ENCODE assay signal across 1 cellular context in genomic region chr19:1859319-1859718, GRCh38.
TF ChIP-seq lines count a peak whose summit lies in the region.

No MANE protein-coding gene starts in this region.

TF ChIP-seq in HEK293, 187 proteins besides CTCF, POLR2A, EP300 and RAD21 (continued from another document):
- TF ChIP-seq ZNF280C (tag by site-specific recombination; IDR thresholded peaks at IDR 0.05) = no peak
- TF ChIP-seq ZNF274 (IDR thresholded peaks at IDR 0.05; ENCODE audit: low read length) = no peak
- no peak for TF ChIP-seq ZNF274 (tag by site-specific recombination; IDR thresholded peaks at IDR 0.05; ENCODE audit: borderline replicate concordance)
- TF ChIP-seq ZFHX2 (tag by site-specific recombination; conservative IDR thresholded peaks at IDR 0.05) = peak; percentile 92
- TF ChIP-seq ZNF600 (tag by site-specific recombination; IDR thresholded peaks at IDR 0.05) = peak; percentile 99
- no peak for TF ChIP-seq OVOL3 (tag by site-specific recombination; IDR thresholded peaks at IDR 0.05)
- TF ChIP-seq ZNF157 (tag by site-specific recombination; IDR thresholded peaks at IDR 0.05) = no peak
- TF ChIP-seq GLI4 (tag by site-specific recombination; IDR thresholded peaks at IDR 0.05) = no peak
- no peak for TF ChIP-seq PRDM1 (tag by site-specific recombination; IDR thresholded peaks at IDR 0.05)
- TF ChIP-seq ATF2 (tag by site-specific recombination; IDR thresholded peaks at IDR 0.05; ENCODE audit: low read depth) = no peak
- TF ChIP-seq ZNF707 (tag by site-specific recombination; IDR thresholded peaks at IDR 0.05) = no peak
- TF ChIP-seq ZNF76 (tag by site-specific recombination; IDR thresholded peaks at IDR 0.05; ENCODE audit: borderline replicate concordance, low read depth) = peak; percentile 14; the same call in 1 of the 2 replicates
- TF ChIP-seq, protein P1, sequence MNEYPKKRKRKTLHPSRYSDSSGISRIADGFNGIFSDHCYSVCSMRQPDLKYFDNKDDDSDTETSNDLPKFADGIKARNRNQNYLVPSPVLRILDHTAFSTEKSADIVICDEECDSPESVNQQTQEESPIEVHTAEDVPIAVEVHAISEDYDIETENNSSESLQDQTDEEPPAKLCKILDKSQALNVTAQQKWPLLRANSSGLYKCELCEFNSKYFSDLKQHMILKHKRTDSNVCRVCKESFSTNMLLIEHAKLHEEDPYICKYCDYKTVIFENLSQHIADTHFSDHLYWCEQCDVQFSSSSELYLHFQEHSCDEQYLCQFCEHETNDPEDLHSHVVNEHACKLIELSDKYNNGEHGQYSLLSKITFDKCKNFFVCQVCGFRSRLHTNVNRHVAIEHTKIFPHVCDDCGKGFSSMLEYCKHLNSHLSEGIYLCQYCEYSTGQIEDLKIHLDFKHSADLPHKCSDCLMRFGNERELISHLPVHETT (tag by site-specific recombination; IDR thresholded peaks at IDR 0.05) = no peak
- TF ChIP-seq, protein P2, sequence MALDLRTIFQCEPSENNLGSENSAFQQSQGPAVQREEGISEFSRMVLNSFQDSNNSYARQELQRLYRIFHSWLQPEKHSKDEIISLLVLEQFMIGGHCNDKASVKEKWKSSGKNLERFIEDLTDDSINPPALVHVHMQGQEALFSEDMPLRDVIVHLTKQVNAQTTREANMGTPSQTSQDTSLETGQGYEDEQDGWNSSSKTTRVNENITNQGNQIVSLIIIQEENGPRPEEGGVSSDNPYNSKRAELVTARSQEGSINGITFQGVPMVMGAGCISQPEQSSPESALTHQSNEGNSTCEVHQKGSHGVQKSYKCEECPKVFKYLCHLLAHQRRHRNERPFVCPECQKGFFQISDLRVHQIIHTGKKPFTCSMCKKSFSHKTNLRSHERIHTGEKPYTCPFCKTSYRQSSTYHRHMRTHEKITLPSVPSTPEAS (tag by site-specific recombination; IDR thresholded peaks at IDR 0.05) = no peak
- no peak for TF ChIP-seq ZNF785 (tag by site-specific recombination; IDR thresholded peaks at IDR 0.05)
- TF ChIP-seq ZNF768 (tag by site-specific recombination; IDR thresholded peaks at IDR 0.05) = no peak; the same call in 1 of the 2 replicates
- no peak for TF ChIP-seq ZEB2 (tag by site-specific recombination; IDR thresholded peaks at IDR 0.05)
- TF ChIP-seq ZNF239 (tag by site-specific recombination; IDR thresholded peaks at IDR 0.05) = no peak
- TF ChIP-seq ZNF121 (tag by site-specific recombination; IDR thresholded peaks at IDR 0.05) = no peak
- TF ChIP-seq TRIM28 (IDR thresholded peaks at IDR 0.05; ENCODE audit: borderline replicate concordance, low read length) = no peak
- no peak for TF ChIP-seq KLF16 (tag by site-specific recombination; IDR thresholded peaks at IDR 0.05)
- no peak for TF ChIP-seq ZNF629 (tag by site-specific recombination; IDR thresholded peaks at IDR 0.05)
- TF ChIP-seq, protein P3, sequence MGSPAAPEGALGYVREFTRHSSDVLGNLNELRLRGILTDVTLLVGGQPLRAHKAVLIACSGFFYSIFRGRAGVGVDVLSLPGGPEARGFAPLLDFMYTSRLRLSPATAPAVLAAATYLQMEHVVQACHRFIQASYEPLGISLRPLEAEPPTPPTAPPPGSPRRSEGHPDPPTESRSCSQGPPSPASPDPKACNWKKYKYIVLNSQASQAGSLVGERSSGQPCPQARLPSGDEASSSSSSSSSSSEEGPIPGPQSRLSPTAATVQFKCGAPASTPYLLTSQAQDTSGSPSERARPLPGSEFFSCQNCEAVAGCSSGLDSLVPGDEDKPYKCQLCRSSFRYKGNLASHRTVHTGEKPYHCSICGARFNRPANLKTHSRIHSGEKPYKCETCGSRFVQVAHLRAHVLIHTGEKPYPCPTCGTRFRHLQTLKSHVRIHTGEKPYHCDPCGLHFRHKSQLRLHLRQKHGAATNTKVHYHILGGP (tag by site-specific recombination; IDR thresholded peaks at IDR 0.05) = no peak
- no peak for TF ChIP-seq ZNF223 (tag by site-specific recombination; IDR thresholded peaks at IDR 0.05)
- TF ChIP-seq ZNF112 (tag by site-specific recombination; IDR thresholded peaks at IDR 0.05) = no peak
- TF ChIP-seq ZNF10 (tag by site-specific recombination; IDR thresholded peaks at IDR 0.05) = no peak
- peak; percentile 40 for TF ChIP-seq SP7 (tag by site-specific recombination; IDR thresholded peaks at IDR 0.05)
- TF ChIP-seq, protein P4, sequence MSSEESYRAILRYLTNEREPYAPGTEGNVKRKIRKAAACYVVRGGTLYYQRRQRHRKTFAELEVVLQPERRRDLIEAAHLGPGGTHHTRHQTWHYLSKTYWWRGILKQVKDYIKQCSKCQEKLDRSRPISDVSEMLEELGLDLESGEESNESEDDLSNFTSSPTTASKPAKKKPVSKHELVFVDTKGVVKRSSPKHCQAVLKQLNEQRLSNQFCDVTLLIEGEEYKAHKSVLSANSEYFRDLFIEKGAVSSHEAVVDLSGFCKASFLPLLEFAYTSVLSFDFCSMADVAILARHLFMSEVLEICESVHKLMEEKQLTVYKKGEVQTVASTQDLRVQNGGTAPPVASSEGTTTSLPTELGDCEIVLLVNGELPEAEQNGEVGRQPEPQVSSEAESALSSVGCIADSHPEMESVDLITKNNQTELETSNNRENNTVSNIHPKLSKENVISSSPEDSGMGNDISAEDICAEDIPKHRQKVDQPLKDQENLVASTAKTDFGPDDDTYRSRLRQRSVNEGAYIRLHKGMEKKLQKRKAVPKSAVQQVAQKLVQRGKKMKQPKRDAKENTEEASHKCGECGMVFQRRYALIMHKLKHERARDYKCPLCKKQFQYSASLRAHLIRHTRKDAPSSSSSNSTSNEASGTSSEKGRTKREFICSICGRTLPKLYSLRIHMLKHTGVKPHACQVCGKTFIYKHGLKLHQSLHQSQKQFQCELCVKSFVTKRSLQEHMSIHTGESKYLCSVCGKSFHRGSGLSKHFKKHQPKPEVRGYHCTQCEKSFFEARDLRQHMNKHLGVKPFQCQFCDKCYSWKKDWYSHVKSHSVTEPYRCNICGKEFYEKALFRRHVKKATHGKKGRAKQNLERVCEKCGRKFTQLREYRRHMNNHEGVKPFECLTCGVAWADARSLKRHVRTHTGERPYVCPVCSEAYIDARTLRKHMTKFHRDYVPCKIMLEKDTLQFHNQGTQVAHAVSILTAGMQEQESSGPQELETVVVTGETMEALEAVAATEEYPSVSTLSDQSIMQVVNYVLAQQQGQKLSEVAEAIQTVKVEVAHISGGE (tag by site-specific recombination; conservative IDR thresholded peaks at IDR 0.05; ENCODE audit: low read depth) = no peak
- TF ChIP-seq HOXC10 (CRISPR knock-in tag; IDR thresholded peaks at IDR 0.05) = no peak
- TF ChIP-seq ZNF658 (tag by site-specific recombination; IDR thresholded peaks at IDR 0.05) = no peak
- TF ChIP-seq ZNF544 (tag by site-specific recombination; IDR thresholded peaks at IDR 0.05) = no peak
- no peak for TF ChIP-seq ZNF654 (tag by site-specific recombination; IDR thresholded peaks at IDR 0.05; ENCODE audit: low read depth)
- no peak for TF ChIP-seq ZNF311 (tag by site-specific recombination; IDR thresholded peaks at IDR 0.05; ENCODE audit: borderline replicate concordance)
